In the genomic region with DNA sequence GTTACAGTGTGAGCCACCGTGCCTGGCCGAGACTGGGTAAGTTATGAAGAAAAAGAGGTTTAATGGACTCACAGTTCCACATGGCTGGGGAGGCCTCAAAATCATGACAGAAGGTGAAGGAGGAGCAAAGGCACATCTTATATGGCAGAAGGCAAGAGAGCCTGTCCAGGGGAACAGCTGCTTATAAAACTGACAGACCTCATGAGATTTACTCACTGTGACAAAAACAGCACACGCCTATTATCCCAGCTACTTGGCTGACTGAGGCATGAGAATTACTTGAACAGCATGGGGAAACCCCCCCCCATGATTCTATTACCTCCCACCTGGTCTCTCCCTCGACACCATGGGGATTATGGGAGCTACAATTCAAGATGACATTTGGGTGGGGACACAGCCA, we compare ENCODE assay signal across 18 cellular contexts.
"Had no signal": no experiment of that assay in that cellular context is flagged by ENCODE, and none has a peak within 500 bp of the region (broad histone marks: within the 10 kb centered on the region; RNA-seq: fewer than 3 reads in every experiment).

No MANE protein-coding gene starts in this region.

- H3K27me3 Mint-ChIP-seq: activated CD8-positive, alpha-beta memory T cell treated with anti-CD3 and anti-CD28 coated beads, Interleukin-2, amount 10 ng/mL, durations not matched to agents 7 days and 5 days; activated naive CD4-positive, alpha-beta T cell treated with anti-CD3 and anti-CD28 coated beads, Interleukin-2, amount 50 U/mL, for 24 hours; central memory CD8-positive, alpha-beta T cell; stimulated activated memory B cell treated with anti-CD40 and anti-IgM and Interleukin-4, amounts not matched to agents 10 μg/mL and 1 μg/mL and 100 μg/mL, for 72 hours had no signal

- H3K4me1 ChIP-seq: adrenal gland, foreskin keratinocyte, lower lobe of right lung, pancreas, thyroid gland had no signal

- ATAC-seq: activated CD8-positive, alpha-beta memory T cell treated with anti-CD3 and anti-CD28 coated beads, Interleukin-2, amount 10 ng/mL, durations not matched to agents 7 days and 5 days; foreskin keratinocyte; lower lobe of right lung; pancreas; stimulated activated memory B cell treated with anti-CD40 and anti-IgM and Interleukin-4, amounts not matched to agents 10 μg/mL and 1 μg/mL and 100 μg/mL, for 72 hours had no signal

- H3K4me1 Mint-ChIP-seq: central memory CD8-positive, alpha-beta T cell; stimulated activated memory B cell treated with anti-CD40 and anti-IgM and Interleukin-4, amounts not matched to agents 10 μg/mL and 1 μg/mL and 100 μg/mL, for 72 hours had no signal

- H3K27ac Mint-ChIP-seq: activated CD8-positive, alpha-beta memory T cell treated with anti-CD3 and anti-CD28 coated beads, Interleukin-2, amount 10 ng/mL, durations not matched to agents 7 days and 5 days; activated naive CD4-positive, alpha-beta T cell treated with anti-CD3 and anti-CD28 coated beads, Interleukin-2, amount 50 U/mL, for 24 hours; stimulated activated memory B cell treated with anti-CD40 and anti-IgM and Interleukin-4, amounts not matched to agents 10 μg/mL and 1 μg/mL and 100 μg/mL, for 72 hours had no signal

- H3K27me3 ChIP-seq: adrenal gland, foreskin keratinocyte, pancreas, thyroid gland had no signal

- H3K4me3 ChIP-seq: adrenal gland, lower lobe of right lung, pancreas, thyroid gland had no signal

- H3K9me3 Mint-ChIP-seq: activated naive CD4-positive, alpha-beta T cell treated with anti-CD3 and anti-CD28 coated beads, Interleukin-2, amount 50 U/mL, for 24 hours had no signal

- H3K27ac ChIP-seq: adrenal gland, foreskin keratinocyte, lower lobe of right lung, pancreas, thyroid gland had no signal

- DNase-seq: activated CD4-positive, alpha-beta T cell treated with anti-CD3 and anti-CD28 coated beads, Interleukin-2, amount 50 U/mL, for 4 hours; activated CD4-positive, CD25-positive, alpha-beta regulatory T cell treated with anti-CD3 and anti-CD28 coated beads, Interleukin-2, amount 50 U/mL, for 72 hours; activated CD8-positive, alpha-beta memory T cell treated with anti-CD3 and anti-CD28 coated beads, Interleukin-2, amount 10 ng/mL, durations not matched to agents 7 days and 5 days; activated effector memory CD4-positive, alpha-beta T cell treated with anti-CD3 and anti-CD28 coated beads, Interleukin-2, amount 50 U/mL, for 16 hours; activated T-cell treated with anti-CD3 and anti-CD28 coated beads, Interleukin-2, amount 50 U/mL, for 1 hour; adrenal gland; cortex of kidney; effector CD4-positive, alpha-beta T cell; foreskin keratinocyte; lower lobe of right lung; pancreas; stimulated activated CD4-positive, alpha-beta T cell treated with anti-CD3 and anti-CD28 coated beads, Interleukin-12 subunit alpha, Interleukin-12 subunit beta, amount 100 ng/mL, for 4 hours; stimulated activated CD4-positive, alpha-beta T cell treated with anti-CD3 and anti-CD28 coated beads, Interleukin-2, amount 100 ng/mL, for 24 hours; T-helper 9 cell; thyroid gland had no signal

- H3K9me3 ChIP-seq: adrenal gland, pancreas, thyroid gland had no signal

- H3K36me3 ChIP-seq: pancreas, thyroid gland had no signal

- H3K4me3 Mint-ChIP-seq: activated CD8-positive, alpha-beta memory T cell treated with anti-CD3 and anti-CD28 coated beads, Interleukin-2, amount 10 ng/mL, durations not matched to agents 7 days and 5 days; activated naive CD4-positive, alpha-beta T cell treated with anti-CD3 and anti-CD28 coated beads, Interleukin-2, amount 50 U/mL, for 24 hours; central memory CD8-positive, alpha-beta T cell; stimulated activated memory B cell treated with anti-CD40 and anti-IgM and Interleukin-4, amounts not matched to agents 10 μg/mL and 1 μg/mL and 100 μg/mL, for 72 hours had no signal
